1 cellular context compared by ENCODE assay signal in genomic region chr5:16937023-16937379, GRCh38.
TF ChIP-seq lines count a peak whose summit lies in the region.

No MANE protein-coding gene starts in this region.

TF ChIP-seq in HCT116, 20 proteins besides CTCF, POLR2A, EP300 and RAD21 (continued from another document):
- no peak for TF ChIP-seq YY1 (IDR thresholded peaks at IDR 0.05; ENCODE audit: extremely low read depth, insufficient replicate concordance, low read depth, low read length)
- peak; percentile 41; the same call in 1 of the 2 replicates for TF ChIP-seq JUND (IDR thresholded peaks at IDR 0.05)
- TF ChIP-seq FOSL1 (IDR thresholded peaks at IDR 0.05; ENCODE audit: low read depth), result no peak
